ENCODE assay signal across 20 cellular contexts in genomic region chr22:47193606-47194316, GRCh38.
DNase-seq lines count a peak whose midpoint lies in the region; ATAC-seq and TF ChIP-seq lines count a peak whose summit lies in the region.
"Had no signal": no experiment of that assay in that cellular context is flagged by ENCODE, and none has a peak within 500 bp of the region (broad histone marks: within the 10 kb centered on the region; RNA-seq: fewer than 3 reads in every experiment).

No MANE protein-coding gene starts in this region.

- no peaks in the 10 kb centered on the region for H3K4me1 ChIP-seq in vagina
- H3K4me1 ChIP-seq: BE2C, pancreas had no signal

- no peak overlapping the region for H3K27ac ChIP-seq in vagina
- H3K27ac ChIP-seq: pancreas, PC-9 had no signal

- peak; percentile 59 for DNase-seq in activated effector memory CD4-positive, alpha-beta T cell treated with anti-CD3 and anti-CD28 coated beads, Interleukin-2, amount 50 U/mL, for 16 hours
- DNase-seq in activated effector memory CD4-positive, alpha-beta T cell treated with Interleukin-2 at 50 U/mL for 16 hours: no peak
- DNase-seq in ecto neural progenitor cell (ENCODE audit: low spot score) (peak; percentile 18), posterior vena cava (ENCODE audit: low spot score) (peak; percentile 71), vagina (ENCODE audit: extremely low spot score in 2 of 2) (peak; percentile 40 to 70), NCI-H1417 (lab: John Stamatoyannopoulos, UW) (no peak)
- DNase-seq: ACHN; activated CD4-positive, alpha-beta T cell treated with anti-CD3 and anti-CD28 coated beads for 4 hours; anterior cingulate cortex; BE2C; hippocampal formation; midbrain; NCI-H1092 treated with DMSO at 0.1 percent for 48 hours; NCI-H524 treated with DMSO at 0.1 percent for 48 hours; Right ventricle myocardium superior; stimulated activated CD4-positive, alpha-beta T cell treated with anti-CD3 and anti-CD28 coated beads, Interleukin-4, amount 100 ng/mL, for 4 hours; stimulated activated naive B cell treated with anti-CD40 and anti-IgM and Interleukin-4, amounts not matched to agents 10 μg/mL and 1 μg/mL and 100 μg/mL, for 72 hours had no signal

- no peaks in the 10 kb centered on the region for H3K36me3 ChIP-seq in vagina
- H3K36me3 ChIP-seq: BE2C, pancreas had no signal

- ATAC-seq in GM21528 (IDR thresholded peaks at IDR 0.05; ENCODE audit: low FRiP score, unreplicated experiment): no peak
- ATAC-seq: pancreas had no signal

- H3K4me3 ChIP-seq in vagina: no peak overlapping the region
- H3K4me3 ChIP-seq: pancreas, PC-9 had no signal

- TF ChIP-seq POLR2A in vagina (IDR thresholded peaks at IDR 0.05): no peak

- TF ChIP-seq CTCF in vagina (IDR thresholded peaks at IDR 0.05): no peak

- intact Hi-C loops in posterior vena cava (cut with DNase I) (no loop called here), vagina (cut with DNase I) (no loop called here)

- H3K27me3 ChIP-seq in vagina: no peaks in the 10 kb centered on the region
- H3K27me3 ChIP-seq: BE2C, pancreas had no signal

- no peaks in the 10 kb centered on the region for H3K9me3 ChIP-seq in vagina
- H3K9me3 ChIP-seq: BE2C, pancreas had no signal

Comparison
In these comparisons a context has a peak if more than half of its experiments do, and no peak if none do; other contexts are left out.
1. DNase-seq: peak in activated effector memory CD4-positive, alpha-beta T cell treated with anti-CD3 and anti-CD28 coated beads, Interleukin-2, amount 50 U/mL, for 16 hours (single experiment), ecto neural progenitor cell (single experiment), posterior vena cava (single experiment) and vagina (2 of 2); none in activated effector memory CD4-positive, alpha-beta T cell treated with Interleukin-2 at 50 U/mL for 16 hours (single experiment) and NCI-H1417 (0 of 3).